ENCODE assay signal across 24 cellular contexts in genomic region chr2:23021311-23022120, GRCh38.
"Had no signal": no experiment of that assay in that cellular context is flagged by ENCODE, and none has a peak within 500 bp of the region (broad histone marks: within the 10 kb centered on the region; RNA-seq: fewer than 3 reads in every experiment).

No MANE protein-coding gene starts in this region.

- H3K27me3 ChIP-seq: esophagus squamous epithelium, right lobe of liver, suprapubic skin, transverse colon had no signal

- DNase-seq: dermis blood vessel endothelial cell; effector memory CD4-positive, alpha-beta T cell; erythroblast; esophagus squamous epithelium; foreskin melanocyte; hippocampal formation; immature natural killer cell; islet precursor cell; kidney glomerular epithelial cell; left ventricle myocardium superior; midbrain; naive thymus-derived CD4-positive, alpha-beta T cell; right lobe of liver; stimulated activated CD4-positive, alpha-beta T cell treated with anti-CD3 and anti-CD28 coated beads, Interleukin-12 subunit alpha, Interleukin-12 subunit beta, amount 100 ng/mL, for 4 hours; stimulated activated CD4-positive, alpha-beta T cell treated with anti-CD3 and anti-CD28 coated beads, Interleukin-1b, Interleukin-23, amount 100 ng/mL, for 48 hours; stimulated activated CD4-positive, alpha-beta T cell treated with anti-CD3 and anti-CD28 coated beads, Interleukin-4, amount 100 ng/mL, for 1 hour; stimulated activated CD8-positive, alpha-beta memory T cell treated with anti-CD3 and anti-CD28 coated beads, Interleukin-4, amount 100 ng/mL, for 48 hours; stimulated activated naive CD4-positive, alpha-beta T cell; stimulated activated naive CD8-positive, alpha-beta T cell treated with anti-CD3 and anti-CD28 coated beads, Interleukin-15, amount 100 ng/mL, for 72 hours; transverse colon had no signal

- H3K36me3 ChIP-seq: esophagus squamous epithelium, prostate gland, right lobe of liver, suprapubic skin, transverse colon had no signal

- H3K27ac ChIP-seq: coronary artery, esophagus squamous epithelium, prostate gland, right lobe of liver, suprapubic skin, transverse colon had no signal

- ATAC-seq: left ventricle myocardium superior; naive thymus-derived CD4-positive, alpha-beta T cell; right lobe of liver; stimulated activated naive CD8-positive, alpha-beta T cell treated with anti-CD3 and anti-CD28 coated beads, Interleukin-15, amount 100 ng/mL, for 72 hours had no signal

- H3K4me1 ChIP-seq: esophagus squamous epithelium, prostate gland, right lobe of liver, suprapubic skin, transverse colon had no signal

- H3K9me3 ChIP-seq: esophagus squamous epithelium, prostate gland, right lobe of liver, suprapubic skin, transverse colon had no signal

- H3K4me3 ChIP-seq: coronary artery, esophagus squamous epithelium, lung, prostate gland, right lobe of liver, suprapubic skin, transverse colon had no signal
